Comparison of ENCODE assay signal across 9 cellular contexts in genomic region chr7:56047446-56048116, GRCh38. TPM values are rescaled to one million over a fixed set of nuclear protein-coding genes. Genes with fewer than 3 reads are reported as not detected.
DNase-seq lines count a peak whose midpoint lies in the region; ATAC-seq and TF ChIP-seq lines count a peak whose summit lies in the region.
"Not testable (repeated sequence)": the region's sequence is repeated elsewhere in the genome, so short reads cannot be mapped to it uniquely, and the experiment has no call there.
"Had no signal": no experiment of that assay in that cellular context is flagged by ENCODE, and none has a peak within 500 bp of the region (broad histone marks: within the 10 kb centered on the region; RNA-seq: fewer than 3 reads in every experiment).

No MANE protein-coding gene starts in this region.

- not testable (repeated sequence) for H2AFZ ChIP-seq in IMR-90 (replicated peaks; ENCODE audit: low read length, poor library complexity); mesenchymal stem cell (ENCODE audit: low read depth, low read length)

- not testable (repeated sequence) for H2AK5ac ChIP-seq in IMR-90 (ENCODE audit: low read depth, low read length); mesenchymal stem cell (ENCODE audit: low read length, severe bottlenecking)

- not testable (repeated sequence) for H4K91ac ChIP-seq in IMR-90 (ENCODE audit: insufficient read depth, low read depth, low read length)
- H4K91ac ChIP-seq in mesenchymal stem cell (ENCODE audit: low read length): peak overlapping the region; percentile 43

- H3K18ac ChIP-seq in IMR-90 (ENCODE audit: low read depth, low read length): not testable (repeated sequence)
- H3K18ac ChIP-seq in mesenchymal stem cell (ENCODE audit: low read depth in 1 of 2, low read length in 2 of 2): peak overlapping the region in 1 of 2 experiments; percentile 34

- H3K4me2 ChIP-seq in IMR-90 (ENCODE audit: low read depth, low read length); mesenchymal stem cell (ENCODE audit: low read length, poor library complexity, severe bottlenecking): not testable (repeated sequence)

- H2BK5ac ChIP-seq in IMR-90 (ENCODE audit: low read depth, low read length, poor library complexity, severe bottlenecking) (peak overlapping the region; percentile 77), mesenchymal stem cell (ENCODE audit: low read depth, low read length, poor library complexity, severe bottlenecking) (peak overlapping the region; percentile 92)

- not testable (repeated sequence) for TF ChIP-seq POLR2A in IMR-90 (IDR thresholded peaks at IDR 0.05; ENCODE audit: low read depth, low read length); adrenal gland (IDR thresholded peaks at IDR 0.05); thyroid gland (IDR thresholded peaks at IDR 0.05)

- POLR2A ChIA-PET in IMR-90 (lab: Charles Lee; ENCODE audit: unreplicated experiment): not testable (repeated sequence)

- CTCF ChIA-PET in IMR-90 (lab: Yijun Ruan, JAX): not testable (repeated sequence)

- H3K9ac ChIP-seq in IMR-90 (ENCODE audit: low read depth, low read length): not testable (repeated sequence)
- H3K9ac ChIP-seq in mesenchymal stem cell (ENCODE audit: low read length): peak overlapping the region; percentile 9

- H3K14ac ChIP-seq in IMR-90 (replicated peaks; ENCODE audit: low read depth, low read length); mesenchymal stem cell (ENCODE audit: low read length in 2 of 2): not testable (repeated sequence)

- H3K9me3 Mint-ChIP-seq in endothelial cell (ENCODE audit: unreplicated experiment); progenitor cell of endocrine pancreas (ENCODE audit: low read depth): not testable (repeated sequence)

- not testable (repeated sequence) for H2BK120ac ChIP-seq in IMR-90 (ENCODE audit: low read depth, low read length); mesenchymal stem cell (ENCODE audit: low read depth, low read length)

- dilution Hi-C loops in IMR-90 (cut with HindIII; ENCODE audit: low sequenced_read_pairs, unreplicated experiment): not testable (repeated sequence)

- not testable (repeated sequence) for H2BK15ac ChIP-seq in IMR-90 (ENCODE audit: low read depth, low read length); mesenchymal stem cell (ENCODE audit: low read depth, poor library complexity, severe bottlenecking)

- not testable (repeated sequence) for BruUV-seq in IMR-90 (replicated peaks; lab: Mats Ljungman, UMichigan)

- H3K4me1 Mint-ChIP-seq in endothelial cell (ENCODE audit: unreplicated experiment) (peaks cover 12% of the 10 kb centered on the region), progenitor cell of endocrine pancreas (ENCODE audit: low read depth) (peaks cover 12% of the 10 kb centered on the region)

- not testable (repeated sequence) for H3K23ac ChIP-seq in IMR-90 (ENCODE audit: low read depth, low read length); mesenchymal stem cell (ENCODE audit: low read length in 2 of 2)

- peaks cover 18 to 29% of the 10 kb centered on the region in 2 experiments for H3K79me1 ChIP-seq in IMR-90 (ENCODE audit: low read depth in 1 of 2, low read length in 2 of 2)
- not testable (repeated sequence) for H3K79me1 ChIP-seq in mesenchymal stem cell (replicated peaks; ENCODE audit: low read length, poor library complexity, severe bottlenecking)

- H2BK20ac ChIP-seq in IMR-90 (ENCODE audit: low read depth, low read length): not testable (repeated sequence)

- H3K36me3 Mint-ChIP-seq in endothelial cell (ENCODE audit: low read depth, unreplicated experiment); progenitor cell of endocrine pancreas (ENCODE audit: insufficient read depth): not testable (repeated sequence)

- intact Hi-C loops in IMR-90 (cut with micrococcal nuclease): loop anchor here (2.0 kb wide), 1 partner anchor 15 kb away; no protein-coding TSS in a partner anchor
- intact Hi-C loops in adrenal gland (cut with DNase I); left ventricle myocardium inferior (cut with micrococcal nuclease); thyroid gland (cut with DNase I): not testable (repeated sequence)

- TF ChIP-seq CTCF in 22Rv1 (IDR thresholded peaks at IDR 0.05); IMR-90 (conservative IDR thresholded peaks at IDR 0.05; ENCODE audit: low read depth, low read length); adrenal gland (IDR thresholded peaks at IDR 0.05); endothelial cell (IDR thresholded peaks at IDR 0.05; ENCODE audit: unreplicated experiment); left ventricle myocardium inferior (IDR thresholded peaks at IDR 0.05; ENCODE audit: borderline replicate concordance); progenitor cell of endocrine pancreas (IDR thresholded peaks at IDR 0.05; ENCODE audit: unreplicated experiment); thyroid gland (IDR thresholded peaks at IDR 0.05): not testable (repeated sequence)

- H3K4me1 ChIP-seq in IMR-90 (ENCODE audit: control insufficient read depth, insufficient read depth, low read length): not testable (repeated sequence)
- H3K4me1 ChIP-seq in adrenal gland (replicated peaks in 1 of 2): peaks cover 12 to 36% of the 10 kb centered on the region in 2 donors
- peaks cover 55% of the 10 kb centered on the region for H3K4me1 ChIP-seq in left ventricle myocardium inferior
- peaks cover 16% of the 10 kb centered on the region for H3K4me1 ChIP-seq in mesenchymal stem cell (ENCODE audit: control insufficient read depth, insufficient read depth, low read depth, low read length)
- peaks cover 21 to 28% of the 10 kb centered on the region in 2 donors for H3K4me1 ChIP-seq in thyroid gland

- not testable (repeated sequence) for H2AK9ac ChIP-seq in IMR-90 (replicated peaks; ENCODE audit: low read depth, low read length, poor library complexity)

- in situ Hi-C loops in IMR-90 (cut with MboI; ENCODE audit: low sequenced_read_pairs): not testable (repeated sequence)

- H3K9me3 ChIP-seq in IMR-90 (ENCODE audit: control insufficient read depth, insufficient read depth, low read length); adrenal gland (replicated peaks in 1 of 3); left ventricle myocardium inferior (replicated peaks); mesenchymal stem cell (ENCODE audit: control insufficient read depth, low read length); thyroid gland: not testable (repeated sequence)

- ATAC-seq in IMR-90 (ENCODE audit: low read depth): not testable (repeated sequence)

- H3K9me1 ChIP-seq in IMR-90 (ENCODE audit: insufficient read depth, low read length): not testable (repeated sequence)

- H3K56ac ChIP-seq in IMR-90 (ENCODE audit: extremely low read depth, insufficient read depth, low read length): not testable (repeated sequence)

- not testable (repeated sequence) for H3K4ac ChIP-seq in IMR-90 (ENCODE audit: low read depth, low read length)
- peak overlapping the region in 1 of 2 experiments; percentile 49 for H3K4ac ChIP-seq in mesenchymal stem cell (ENCODE audit: low read depth in 1 of 2, low read length in 2 of 2)

- H3K27ac ChIP-seq in 22Rv1 (0 out of 2 replicates have a peak overlapping the region, but pooled peaks have one; percentile 90), IMR-90 (ENCODE audit: insufficient read depth, low read length) (peak overlapping the region; percentile 85; the same call in 1 of the 2 replicates), adrenal gland (peak overlapping the region; percentile 53 to 63 (median 60)), left ventricle myocardium inferior (replicated peaks) (peak overlapping the region; percentile 30), mesenchymal stem cell (ENCODE audit: low read length, poor library complexity, severe bottlenecking) (peak overlapping the region; percentile 90), thyroid gland (peak overlapping the region; percentile 32 to 61 (median 60))

- H3K36me3 ChIP-seq in IMR-90 (ENCODE audit: control insufficient read depth, insufficient read depth, low read length); adrenal gland (replicated peaks in 1 of 2); left ventricle myocardium inferior; mesenchymal stem cell (ENCODE audit: control insufficient read depth in 1 of 2, insufficient read depth in 2 of 2, low read depth in 1 of 2, low read length in 2 of 2); thyroid gland: not testable (repeated sequence)

- peak overlapping the region in 1 of 2 experiments; percentile 72 for H2BK12ac ChIP-seq in mesenchymal stem cell (ENCODE audit: low read length in 2 of 2)

- peak overlapping the region; percentile 96 for H3K27ac Mint-ChIP-seq in endothelial cell (ENCODE audit: unreplicated experiment)
- peak overlapping the region; percentile 98 for H3K27ac Mint-ChIP-seq in progenitor cell of endocrine pancreas

- H3K27me3 Mint-ChIP-seq in endothelial cell (ENCODE audit: unreplicated experiment); progenitor cell of endocrine pancreas: not testable (repeated sequence)

- DNase-seq in IMR-90; endothelial cell (ENCODE audit: low spot score); left ventricle myocardium inferior; mesenchymal stem cell; progenitor cell of endocrine pancreas (ENCODE audit: low spot score, unreplicated experiment); thyroid gland: not testable (repeated sequence)
- peak in 4 of 7 donors; percentile 28 to 56 (median 43) for DNase-seq in adrenal gland

- not testable (repeated sequence) for H4K5ac ChIP-seq in IMR-90 (ENCODE audit: low read depth, low read length)

- H4K20me1 ChIP-seq in IMR-90 (ENCODE audit: insufficient read depth, low read length): not testable (repeated sequence)

- not testable (repeated sequence) for H3K4me3 ChIP-seq in IMR-90 (ENCODE audit: insufficient read depth, low read depth, low read length); adrenal gland; left ventricle myocardium inferior; mesenchymal stem cell (ENCODE audit: insufficient read depth in 1 of 2, low read depth in 1 of 2, low read length in 2 of 2); thyroid gland (replicated peaks in 1 of 3)

- not testable (repeated sequence) for H3K4me3 Mint-ChIP-seq in endothelial cell (ENCODE audit: unreplicated experiment); progenitor cell of endocrine pancreas (ENCODE audit: low read depth)

- not testable (repeated sequence) for H4K8ac ChIP-seq in IMR-90 (ENCODE audit: low read depth in 2 of 2, low read length in 2 of 2); mesenchymal stem cell (ENCODE audit: low read length)

- TF ChIP-seq RAD21 in IMR-90 (IDR thresholded peaks at IDR 0.05; ENCODE audit: low read length): not testable (repeated sequence)

- 80% methylated on average over 1 of the region's 11 CpGs; no CpG with 5 or more reads in 1 of the 2 experiments for whole genome bisulfite sequencing in IMR-90 (ENCODE audit: extremely low coverage in 2 of 2, insufficient read length in 1 of 2), 2 experiments
- WGBS in adrenal gland, 4 donors: 46 to 76% (median 65%) methylated on average over 11 of the region's 11 CpGs
- 90% methylated on average over 11 of the region's 11 CpGs for WGBS in mesenchymal stem cell
- 81% methylated on average over 9 to 11 of the region's 11 CpGs for WGBS in thyroid gland, 2 donors

- not testable (repeated sequence) for H3K27me3 ChIP-seq in IMR-90 (ENCODE audit: control insufficient read depth, insufficient read depth, low read length); adrenal gland; left ventricle myocardium inferior (ENCODE audit: low read depth); mesenchymal stem cell (ENCODE audit: control insufficient read depth in 1 of 2, insufficient read depth in 1 of 2, low read length in 2 of 2); thyroid gland

RNA-seq across cellular contexts. Expression of gene PSPH, which starts 3.7 kb away (rescaled TPM):
- total RNA-seq in IMR-90 (2012; rRNA removed): 48.4 and 55.8 TPM in 2 replicates
- 30.0 and 31.8 TPM in 2 replicates for polyA plus RNA-seq in IMR-90 (2012; rRNA removed)
- polyA plus RNA-seq in IMR-90 (2012; cell fraction: cytosol; rRNA removed): 18.3 and 22.0 TPM in 2 replicates
- 8.3 and 15.5 TPM in 2 replicates for polyA plus RNA-seq in IMR-90 (2012; cell fraction: nucleus; rRNA removed; ENCODE audit: low replicate concordance)
- 10 to 100 TPM; 10.4 to 68.7 (median 27.3) TPM for total RNA-seq in adrenal gland
- 10 to 100 TPM in 2 of 3 donors, 1 to 10 TPM in 1; 2.8 to 13.7 (median 11.1) TPM for polyA plus RNA-seq in adrenal gland
- total RNA-seq in endothelial cell (ENCODE audit: unreplicated experiment): 38.1 TPM
- total RNA-seq in left ventricle myocardium inferior: 12.9 TPM
- polyA plus RNA-seq in mesenchymal stem cell (2013, experiment 1 of 2): 17.2 TPM
- 18.2 TPM for polyA plus RNA-seq in mesenchymal stem cell (2013, experiment 2 of 2)
- 36.6 and 39.8 TPM in 2 replicates for total RNA-seq in progenitor cell of endocrine pancreas
- 10 to 100 TPM; 19.3 to 26.7 (median 23.3) TPM for total RNA-seq in thyroid gland

RNA-seq across cellular contexts. Expression of gene CCT6A, which starts 4.0 kb away (rescaled TPM):
- total RNA-seq in IMR-90 (2012; rRNA removed) (265 and 311 TPM in 2 replicates), adrenal gland (100 to 1,000 TPM in 2 of 8 donors, 10 to 100 TPM in 6; 51.6 to 128 (median 85.3) TPM), endothelial cell (ENCODE audit: unreplicated experiment) (174 TPM), left ventricle myocardium inferior (67.6 TPM), progenitor cell of endocrine pancreas (150 and 159 TPM in 2 replicates), thyroid gland (100 to 1,000 TPM in 3 of 4 donors, 10 to 100 TPM in 1; 88.7 to 147 (median 118) TPM)
- polyA plus RNA-seq in IMR-90 (2012; rRNA removed) (133 and 135 TPM in 2 replicates), adrenal gland (100 to 1,000 TPM; 142 to 240 (median 163) TPM)
- 29.8 and 49.8 TPM in 2 replicates for polyA plus RNA-seq in IMR-90 (2012; cell fraction: cytosol; rRNA removed)
- 22.8 and 122 TPM in 2 replicates for polyA plus RNA-seq in IMR-90 (2012; cell fraction: nucleus; rRNA removed; ENCODE audit: low replicate concordance)
- 153 TPM for polyA plus RNA-seq in mesenchymal stem cell (2013, experiment 1 of 2)
- polyA plus RNA-seq in mesenchymal stem cell (2013, experiment 2 of 2): 160 TPM

RNA-seq across cellular contexts. Expression of gene SUMF2, which starts 16.5 kb away (rescaled TPM):
- total RNA-seq in IMR-90 (2012; rRNA removed) (93.0 and 97.3 TPM in 2 replicates), adrenal gland (100 to 1,000 TPM; 118 to 230 (median 181) TPM), endothelial cell (ENCODE audit: unreplicated experiment) (110 TPM), left ventricle myocardium inferior (33.5 TPM), progenitor cell of endocrine pancreas (89.5 and 90.8 TPM in 2 replicates), thyroid gland (100 to 1,000 TPM; 119 to 170 (median 164) TPM)
- polyA plus RNA-seq in IMR-90 (2012; rRNA removed) (80.7 and 86.2 TPM in 2 replicates), adrenal gland (100 to 1,000 TPM in 1 of 3 donors, 10 to 100 TPM in 2; 75.6 to 142 (median 92.3) TPM)
- polyA plus RNA-seq in IMR-90 (2012; cell fraction: cytosol; rRNA removed): 80.4 and 106 TPM in 2 replicates
- polyA plus RNA-seq in IMR-90 (2012; cell fraction: nucleus; rRNA removed; ENCODE audit: low replicate concordance): 103 and 170 TPM in 2 replicates
- 131 TPM for polyA plus RNA-seq in mesenchymal stem cell (2013, experiment 1 of 2)
- polyA plus RNA-seq in mesenchymal stem cell (2013, experiment 2 of 2): 133 TPM

RNA-seq across cellular contexts. Expression of gene PHKG1, which starts 45.2 kb away (rescaled TPM):
- total RNA-seq in IMR-90 (2012; rRNA removed) (under 0.01 and 0.72 TPM in 2 replicates), adrenal gland (10 to 100 TPM in 1 of 8 donors, 1 to 10 TPM in 7; 2.2 to 10.2 (median 6.0) TPM), endothelial cell (ENCODE audit: unreplicated experiment) (not detected), left ventricle myocardium inferior (21.4 TPM), progenitor cell of endocrine pancreas (0.27 and 1.2 TPM in 2 replicates), thyroid gland (1 to 10 TPM in 3 of 4 donors, under 1 TPM in 1; 0.78 to 3.5 (median 1.8) TPM)
- polyA plus RNA-seq in IMR-90 (2012; rRNA removed) (0.62 and 0.67 TPM in 2 replicates), adrenal gland (1 to 10 TPM in 2 of 3 donors, under 1 TPM in 1; 0.60 to 9.3 (median 5.8) TPM)
- polyA plus RNA-seq in IMR-90 (2012; cell fraction: cytosol; rRNA removed): 0.04 and 0.13 TPM in 2 replicates
- polyA plus RNA-seq in IMR-90 (2012; cell fraction: nucleus; rRNA removed; ENCODE audit: low replicate concordance): 2.8 and 3.3 TPM in 2 replicates
- 0.10 TPM for polyA plus RNA-seq in mesenchymal stem cell (2013, experiment 1 of 2)
- polyA plus RNA-seq in mesenchymal stem cell (2013, experiment 2 of 2): 0.05 TPM
- total RNA-seq: WTC11 had no signal

RNA-seq across cellular contexts. Expression of gene CHCHD2, which starts 58.7 kb away (rescaled TPM):
- total RNA-seq in IMR-90 (2012; rRNA removed) (423 and 532 TPM in 2 replicates), adrenal gland (1,000 to 10,000 TPM in 2 of 8 donors, 100 to 1,000 TPM in 6; 543 to 1,329 (median 785) TPM), endothelial cell (ENCODE audit: unreplicated experiment) (1.7 TPM), left ventricle myocardium inferior (468 TPM), progenitor cell of endocrine pancreas (137 TPM in 2 replicates), thyroid gland (100 to 1,000 TPM; 347 to 507 (median 416) TPM)
- polyA plus RNA-seq in IMR-90 (2012; rRNA removed) (522 and 592 TPM in 2 replicates), adrenal gland (100 to 1,000 TPM; 217 to 816 (median 352) TPM)
- polyA plus RNA-seq in IMR-90 (2012; cell fraction: cytosol; rRNA removed): 647 and 1,158 TPM in 2 replicates
- polyA plus RNA-seq in IMR-90 (2012; cell fraction: nucleus; rRNA removed; ENCODE audit: low replicate concordance): 177 and 467 TPM in 2 replicates
- polyA plus RNA-seq in mesenchymal stem cell (2013, experiment 1 of 2): 202 TPM
- polyA plus RNA-seq in mesenchymal stem cell (2013, experiment 2 of 2): 217 TPM

Comparison
In these comparisons a context has a peak if more than half of its experiments do, and no peak if none do; other contexts are left out.
1. H3K27ac ChIP-seq: peak in every context shown above with its lines; median percentile 90 in 22Rv1; 90 in mesenchymal stem cell; 85 in IMR-90; 60 in adrenal gland; 60 in thyroid gland; 30 in left ventricle myocardium inferior.